In the genomic region with DNA sequence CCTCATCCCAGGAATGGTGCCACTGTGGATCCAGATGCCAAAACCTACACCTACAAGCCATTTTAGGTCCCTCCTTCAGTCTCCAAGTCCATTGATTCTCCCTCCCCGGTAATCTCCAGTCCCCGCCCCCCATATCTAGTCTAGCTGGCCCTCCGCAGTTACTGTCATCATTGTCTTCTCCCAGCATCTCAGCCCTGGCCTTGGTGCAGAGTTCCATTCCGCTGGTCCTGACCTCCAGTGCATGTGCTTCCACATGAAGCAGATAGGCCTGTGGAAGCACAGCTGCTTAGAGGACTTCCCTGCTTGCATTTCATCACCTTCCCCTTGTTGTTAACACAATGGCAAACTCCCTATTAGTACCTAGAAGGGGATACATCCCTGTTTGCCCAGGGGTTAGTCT, we compare ENCODE assay signal across 27 cellular contexts.
"Had no signal": no experiment of that assay in that cellular context is flagged by ENCODE, and none has a peak within 500 bp of the region (broad histone marks: within the 10 kb centered on the region; RNA-seq: fewer than 3 reads in every experiment).

No MANE protein-coding gene starts in this region.

- ATAC-seq: naive thymus-derived CD4-positive, alpha-beta T cell; natural killer cell; pancreas; right lobe of liver; stimulated activated effector memory CD8-positive, alpha-beta T cell treated with anti-CD3 and anti-CD28 coated beads, Interleukin-12 subunit alpha, Interleukin-12 subunit beta, amount 100 ng/mL, for 72 hours; stimulated activated naive B cell treated with anti-CD40 and anti-IgM and Interleukin-4, amounts not matched to agents 10 μg/mL and 1 μg/mL and 100 μg/mL, for 72 hours had no signal

- H3K27ac ChIP-seq: neural progenitor cell, pancreas, prostate gland, right atrium auricular region, right lobe of liver, sigmoid colon, stomach, thoracic aorta, thyroid gland, tibial nerve, upper lobe of left lung had no signal

- H3K27me3 ChIP-seq: neural progenitor cell, pancreas, right atrium auricular region, right lobe of liver, sigmoid colon, stomach, thyroid gland, tibial nerve, upper lobe of left lung had no signal

- H3K4me3 Mint-ChIP-seq: naive thymus-derived CD4-positive, alpha-beta T cell; natural killer cell; nephron; neural progenitor cell; stimulated activated effector memory CD8-positive, alpha-beta T cell treated with anti-CD3 and anti-CD28 coated beads, Interleukin-12 subunit alpha, Interleukin-12 subunit beta, amount 100 ng/mL, for 72 hours; stimulated activated naive B cell treated with anti-CD40 and anti-IgM and Interleukin-4, amounts not matched to agents 10 μg/mL and 1 μg/mL and 100 μg/mL, for 72 hours; stimulated activated naive CD8-positive, alpha-beta T cell treated with anti-CD3 and anti-CD28 coated beads, Interleukin-15, Interleukin-2, amounts not matched to agents 100 ng/mL and 50 ng/mL, for 24 hours had no signal

- H3K36me3 Mint-ChIP-seq: naive thymus-derived CD4-positive, alpha-beta T cell; natural killer cell; neural progenitor cell; stimulated activated effector memory CD8-positive, alpha-beta T cell treated with anti-CD3 and anti-CD28 coated beads, Interleukin-12 subunit alpha, Interleukin-12 subunit beta, amount 100 ng/mL, for 72 hours; stimulated activated naive B cell treated with anti-CD40 and anti-IgM and Interleukin-4, amounts not matched to agents 10 μg/mL and 1 μg/mL and 100 μg/mL, for 72 hours had no signal

- H3K4me1 ChIP-seq: pancreas, right lobe of liver, upper lobe of left lung had no signal

- H3K4me1 Mint-ChIP-seq: naive thymus-derived CD4-positive, alpha-beta T cell; natural killer cell; stimulated activated effector memory CD8-positive, alpha-beta T cell treated with anti-CD3 and anti-CD28 coated beads, Interleukin-12 subunit alpha, Interleukin-12 subunit beta, amount 100 ng/mL, for 72 hours; stimulated activated naive B cell treated with anti-CD40 and anti-IgM and Interleukin-4, amounts not matched to agents 10 μg/mL and 1 μg/mL and 100 μg/mL, for 72 hours had no signal

- H3K27me3 Mint-ChIP-seq: stimulated activated naive B cell treated with anti-CD40 and anti-IgM and Interleukin-4, amounts not matched to agents 10 μg/mL and 1 μg/mL and 100 μg/mL, for 72 hours; stimulated activated naive CD8-positive, alpha-beta T cell treated with anti-CD3 and anti-CD28 coated beads, Interleukin-15, Interleukin-2, amounts not matched to agents 100 ng/mL and 50 ng/mL, for 24 hours had no signal

- H3K27ac Mint-ChIP-seq: naive thymus-derived CD4-positive, alpha-beta T cell; natural killer cell; nephron; neural progenitor cell; stimulated activated effector memory CD8-positive, alpha-beta T cell treated with anti-CD3 and anti-CD28 coated beads, Interleukin-12 subunit alpha, Interleukin-12 subunit beta, amount 100 ng/mL, for 72 hours; stimulated activated naive B cell treated with anti-CD40 and anti-IgM and Interleukin-4, amounts not matched to agents 10 μg/mL and 1 μg/mL and 100 μg/mL, for 72 hours; stimulated activated naive CD8-positive, alpha-beta T cell treated with anti-CD3 and anti-CD28 coated beads, Interleukin-15, Interleukin-2, amounts not matched to agents 100 ng/mL and 50 ng/mL, for 24 hours had no signal

- FAIRE-seq: pancreas, small intestine, urothelium cell line had no signal

- H3K4me3 ChIP-seq: neural progenitor cell, pancreas, prostate gland, right atrium auricular region, right lobe of liver, sigmoid colon, stomach, thoracic aorta, thyroid gland, tibial nerve, upper lobe of left lung had no signal

- H3K36me3 ChIP-seq: neural progenitor cell, pancreas, prostate gland, right atrium auricular region, right lobe of liver, sigmoid colon, stomach, thoracic aorta, thyroid gland, tibial nerve, upper lobe of left lung had no signal

- H3K9ac ChIP-seq: neural progenitor cell had no signal

- H3K9me3 Mint-ChIP-seq: nephron; neural progenitor cell; stimulated activated naive B cell treated with anti-CD40 and anti-IgM and Interleukin-4, amounts not matched to agents 10 μg/mL and 1 μg/mL and 100 μg/mL, for 72 hours had no signal

- H3K4me2 ChIP-seq: neural progenitor cell had no signal

- DNase-seq: naive thymus-derived CD4-positive, alpha-beta T cell; natural killer cell; occipital lobe; pancreas; retina; right lobe of liver; sigmoid colon; small intestine; stimulated activated CD4-positive, alpha-beta T cell treated with anti-CD3 and anti-CD28 coated beads, Interleukin-15, amount 100 ng/mL, for 24 hours; stimulated activated CD4-positive, alpha-beta T cell treated with anti-CD3 and anti-CD28 coated beads, Interleukin-2, amount 100 ng/mL, for 24 hours; stimulated activated CD4-positive, alpha-beta T cell treated with anti-CD3 and anti-CD28 coated beads, Interleukin-2, amount 100 ng/mL, for 48 hours; stimulated activated CD4-positive, alpha-beta T cell treated with anti-CD3 and anti-CD28 coated beads, Interleukin-4, amount 100 ng/mL, for 24 hours; stimulated activated naive B cell treated with anti-CD40 and anti-IgM and Interleukin-4, amounts not matched to agents 10 μg/mL and 1 μg/mL and 100 μg/mL, for 72 hours; stimulated activated naive CD4-positive, alpha-beta T cell treated with Interleukin-2 at 50 U/mL for 16 hours; stomach; thyroid gland; trophoblast cell; upper lobe of left lung had no signal

- H3K9me3 ChIP-seq: pancreas, prostate gland, right atrium auricular region, right lobe of liver, sigmoid colon, stomach, thoracic aorta, thyroid gland, tibial nerve, upper lobe of left lung had no signal

- H2AFZ ChIP-seq: neural progenitor cell had no signal
